In genomic region chr17:38673714-38674012, GRCh38 we compare ENCODE assay signal across 8 cellular contexts. TPM values are rescaled to one million over a fixed set of nuclear protein-coding genes. Genes with fewer than 3 reads are reported as not detected.
DNase-seq lines count a peak whose midpoint lies in the region; ATAC-seq and TF ChIP-seq lines count a peak whose summit lies in the region.

No MANE protein-coding gene starts in this region.

- 0 to 1% methylated on average over 10 to 40 of the region's 40 CpGs for WGBS in endodermal cell (ENCODE audit: insufficient coverage in 1 of 2, insufficient read length in 1 of 2), 2 experiments

- H3K9me3 ChIP-seq in endodermal cell (ENCODE audit: control insufficient read depth, low read length) = no peaks in the 10 kb centered on the region

- no peak overlapping the region for H3K27ac Mint-ChIP-seq in endodermal cell

- TF ChIP-seq CTCF in HL-60 (IDR thresholded peaks at IDR 0.05; ENCODE audit: insufficient read depth, low read length) (no peak), endodermal cell (conservative IDR thresholded peaks at IDR 0.05) (no peak), omental fat pad (IDR thresholded peaks at IDR 0.05) (no peak)

- H3K36me3 ChIP-seq in endodermal cell (ENCODE audit: control insufficient read depth, insufficient read depth, low read length) = no peaks in the 10 kb centered on the region

- peaks cover 17% of the 10 kb centered on the region for H3K4me1 Mint-ChIP-seq in endodermal cell

- H3K9me3 Mint-ChIP-seq in endodermal cell = no peaks in the 10 kb centered on the region

- no peaks in the 10 kb centered on the region for H3K36me3 Mint-ChIP-seq in endodermal cell (ENCODE audit: low read depth)

- H3K27ac ChIP-seq in HL-60 (replicated peaks) (no peak overlapping the region), endodermal cell (ENCODE audit: low read depth, low read length) (no peak overlapping the region)

- H3K4me3 ChIP-seq in HL-60 (replicated peaks; ENCODE audit: insufficient read depth, low read length) (peak overlapping the region; percentile 49), endodermal cell (ENCODE audit: low read length) (peak overlapping the region; percentile 75)

- H3K4me1 ChIP-seq in endodermal cell (ENCODE audit: control insufficient read depth, insufficient read depth, low read length) = peaks cover 17% of the 10 kb centered on the region

- H3K27me3 Mint-ChIP-seq in endodermal cell (ENCODE audit: insufficient read depth) = peaks cover 76% of the 10 kb centered on the region

- H3K27me3 ChIP-seq in HL-60 (ENCODE audit: insufficient read depth, poor library complexity, severe bottlenecking) (peaks cover 52% of the 10 kb centered on the region), endodermal cell (ENCODE audit: control insufficient read depth, insufficient read depth, low read length, poor library complexity, severe bottlenecking) (peaks cover 71% of the 10 kb centered on the region)

- DNase-seq in GM03348 (ENCODE audit: low spot score) (peak; percentile 45), HL-60 (ENCODE audit: low read depth in 1 of 2, low spot score in 1 of 2) (no peak), endodermal cell (no peak), omental fat pad (ENCODE audit: low spot score) (no peak), AML-193 (lab: John Stamatoyannopoulos, UW) (no peak), NCI-H2196 treated with DMSO at 0.1 percent for 48 hours (lab: John Stamatoyannopoulos, UW; ENCODE audit: unreplicated experiment) (no peak), dedifferentiated amniotic fluid mesenchymal stem cell (ENCODE audit: extremely low spot score) (no peak), hippocampal formation (lab: John Stamatoyannopoulos, UW) (no peak)

- ATAC-seq in omental fat pad (ENCODE audit: low FRiP score) = peak; percentile 10

- peak overlapping the region; percentile 40 for H3K4me3 Mint-ChIP-seq in endodermal cell

- H3K9ac ChIP-seq in endodermal cell (ENCODE audit: extremely low read depth, low read length, poor library complexity, severe bottlenecking) = no peak overlapping the region

RNA-seq across cellular contexts. Expression of gene EPOP, which starts 1.1 kb away (rescaled TPM):
- total RNA-seq in endodermal cell (1 to 10 TPM; 3.2 to 5.0 TPM), omental fat pad (1 to 10 TPM in 2 of 4 donors, under 1 TPM in 2; 0.38 to 5.2 (median 1.5) TPM)
- polyA plus RNA-seq in endodermal cell (2013, experiment 1 of 2) = 13.5 TPM
- 12.8 TPM for polyA plus RNA-seq in endodermal cell (2013, experiment 2 of 2)

RNA-seq across cellular contexts. Expression of gene MLLT6, which starts 31.4 kb away (rescaled TPM):
- 100 to 1,000 TPM; 112 to 127 TPM for total RNA-seq in endodermal cell
- 54.4 TPM for polyA plus RNA-seq in endodermal cell (2013, experiment 1 of 2)
- polyA plus RNA-seq in endodermal cell (2013, experiment 2 of 2) = 49.1 TPM
- total RNA-seq in omental fat pad = 100 to 1,000 TPM in 1 of 4 donors, 10 to 100 TPM in 3; 38.7 to 108 (median 54.8) TPM

RNA-seq across cellular contexts. Expression of gene CISD3, which starts 56.5 kb away (rescaled TPM):
- 10 to 100 TPM in 1 of 2 donors, 1 to 10 TPM in 1; 8.9 to 11.2 TPM for total RNA-seq in endodermal cell
- 5.7 TPM for polyA plus RNA-seq in endodermal cell (2013, experiment 1 of 2)
- 6.3 TPM for polyA plus RNA-seq in endodermal cell (2013, experiment 2 of 2)
- 10 to 100 TPM in 3 of 4 donors, 1 to 10 TPM in 1; 7.6 to 25.5 (median 15.7) TPM for total RNA-seq in omental fat pad
